Comparison of ENCODE assay signal across 1 cellular context in the genomic region with DNA sequence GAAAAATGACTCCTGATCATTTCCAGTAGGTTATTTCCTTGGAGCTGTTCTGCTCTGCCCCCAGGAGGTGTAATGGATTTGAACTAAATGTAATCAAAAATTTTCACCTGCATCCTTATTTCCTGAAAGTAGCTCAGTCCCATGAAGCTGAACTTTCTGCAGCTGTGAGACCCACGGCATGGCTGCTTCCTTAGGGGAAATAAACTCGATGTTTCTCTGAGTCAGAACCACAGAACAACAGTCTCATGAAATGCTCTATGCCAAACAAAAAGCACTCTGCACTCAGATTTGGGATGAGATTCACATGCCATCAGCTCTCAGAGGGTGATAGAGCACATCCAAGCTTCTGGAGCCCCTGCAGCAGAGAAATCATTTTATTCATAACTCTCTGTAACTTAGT.
TF ChIP-seq lines count a peak whose summit lies in the region.

No MANE protein-coding gene starts in this region.

TF ChIP-seq in GM23338, 12 proteins besides CTCF, POLR2A, EP300 and RAD21 (continued from another document):
- no peak for TF ChIP-seq ZNF462 (CRISPR knock-in tag; IDR thresholded peaks at IDR 0.05)
